ENCODE assay signal across 22 cellular contexts in genomic region chr2:186126181-186126580, GRCh38.
A peak's percentile ranks its signal among the peaks of the same experiment; 100 is the strongest.
DNase-seq lines count a peak whose midpoint lies in the region; ATAC-seq and TF ChIP-seq lines count a peak whose summit lies in the region.
"Had no signal": no experiment of that assay in that cellular context is flagged by ENCODE, and none has a peak within 500 bp of the region (broad histone marks: within the 10 kb centered on the region; RNA-seq: fewer than 3 reads in every experiment).

No MANE protein-coding gene starts in this region.

- H3K36me3 ChIP-seq in MG63, result no peaks in the 10 kb centered on the region
- no peaks in the 10 kb centered on the region for H3K36me3 ChIP-seq in hepatocyte (replicated peaks; ENCODE audit: insufficient read depth, low read depth)

- H3K9me3 ChIP-seq in MG63 (no peaks in the 10 kb centered on the region), hepatocyte (ENCODE audit: low read depth) (no peaks in the 10 kb centered on the region)
- H3K9me3 ChIP-seq: A549 had no signal

- DNase-seq in Ammon's horn (ENCODE audit: low spot score), result peak; percentile 38
- peak; percentile 67 for DNase-seq in MG63
- DNase-seq in cerebellar cortex (ENCODE audit: low spot score), result peak; percentile 77
- peak; percentile 10 for DNase-seq in hepatocyte (ENCODE audit: low spot score)
- DNase-seq in OCI-M1 (lab: John Stamatoyannopoulos, UW), result no peak
- DNase-seq in activated CD4-positive, alpha-beta T cell treated with anti-CD3 and anti-CD28 coated beads, Interleukin-2, amount 50 U/mL, for 4 hours, result no peak
- DNase-seq in SW 1271 (lab: John Stamatoyannopoulos, UW), result no peak
- DNase-seq: Calu3; DMS79 treated with DMSO at 0.1 percent for 48 hours; GDM1; GOT3; HFFc6; MM.1S; NCI-H1105 treated with DMSO at 0.1 percent for 48 hours; NCI-H2029; NCI-H2227 treated with DMSO at 0.1 percent for 48 hours; NCI-H69; NK-92 treated with Interleukin-12 subunit alpha and Interleukin-12 subunit beta, amount 100 ng/mL, for 24 hours had no signal

- H3K4me2 ChIP-seq in hepatocyte, result no peak overlapping the region
- H3K4me2 ChIP-seq: A549 had no signal

- no peak overlapping the region for H3K4me3 ChIP-seq in MG63
- no peak overlapping the region for H3K4me3 ChIP-seq in hepatocyte
- H3K4me3 ChIP-seq: A549, SK-N-MC had no signal

- no peak for ATAC-seq in HG02571 (IDR thresholded peaks at IDR 0.05; ENCODE audit: unreplicated experiment)
- ATAC-seq: A549, HepG2 had no signal

- H4K20me1 ChIP-seq in hepatocyte (ENCODE audit: insufficient read depth, poor library complexity, severe bottlenecking), result no peaks in the 10 kb centered on the region

- H3K4me1 ChIP-seq in hepatocyte (ENCODE audit: insufficient read depth), result no peaks in the 10 kb centered on the region
- H3K4me1 ChIP-seq: A549 had no signal

- H3K79me2 ChIP-seq in hepatocyte, result no peaks in the 10 kb centered on the region

- no peaks in the 10 kb centered on the region for H3K9me2 ChIP-seq in hepatocyte (replicated peaks; ENCODE audit: insufficient read depth)

- H2AFZ ChIP-seq in hepatocyte, result no peak overlapping the region

- no peak for TF ChIP-seq CTCF in hepatocyte (IDR thresholded peaks at IDR 0.05; ENCODE audit: poor library complexity)

- H3K27me3 ChIP-seq in MG63 (no peaks in the 10 kb centered on the region), hepatocyte (no peaks in the 10 kb centered on the region)

- no peak overlapping the region for H3K27ac ChIP-seq in hepatocyte
- H3K27ac ChIP-seq: A549, SK-N-MC had no signal

Comparison
In these comparisons a context has a peak if more than half of its experiments do, and no peak if none do; other contexts are left out.
1. DNase-seq: peak in Ammon's horn (single experiment), MG63 (single experiment), cerebellar cortex (single experiment) and hepatocyte (single experiment); none in OCI-M1 (single experiment), activated CD4-positive, alpha-beta T cell treated with anti-CD3 and anti-CD28 coated beads, Interleukin-2, amount 50 U/mL, for 4 hours (0 of 2) and SW 1271 (0 of 2).